In genomic region chr3:4981688-4982494, GRCh38 we compare ENCODE assay signal across 8 cellular contexts. TPM values are rescaled to one million over a fixed set of nuclear protein-coding genes. Genes with fewer than 3 reads are reported as not detected.
DNase-seq lines count a peak whose midpoint lies in the region; ATAC-seq and TF ChIP-seq lines count a peak whose summit lies in the region.

No MANE protein-coding gene starts in this region.

- H3K27ac ChIP-seq in stomach smooth muscle (ENCODE audit: low read length) = peak overlapping the region; percentile 38

- TF ChIP-seq CTCF in BJ (IDR thresholded peaks at IDR 0.05; ENCODE audit: insufficient read depth, low read depth, low read length) (peak; percentile 61), GM10248 (IDR thresholded peaks at IDR 0.05; ENCODE audit: control extremely low read depth, extremely low read depth, low read depth, missing control alignments) (no peak)

- peaks cover 49% of the 10 kb centered on the region for H3K4me1 Mint-ChIP-seq in activated CD8-positive, alpha-beta T cell treated with anti-CD3 and anti-CD28 coated beads, Interleukin-2, amount 10 ng/mL, durations not matched to agents 7 days and 5 days (ENCODE audit: low read depth)

- peaks cover 72% of the 10 kb centered on the region for H3K36me3 Mint-ChIP-seq in activated CD8-positive, alpha-beta T cell treated with anti-CD3 and anti-CD28 coated beads, Interleukin-2, amount 10 ng/mL, durations not matched to agents 7 days and 5 days (ENCODE audit: low read depth)

- no peaks in the 10 kb centered on the region for H3K27me3 Mint-ChIP-seq in activated CD8-positive, alpha-beta T cell treated with anti-CD3 and anti-CD28 coated beads, Interleukin-2, amount 10 ng/mL, durations not matched to agents 7 days and 5 days (ENCODE audit: low read depth)

- DNase-seq in BJ (ENCODE audit: low read depth) (no peak), HS-5 (ENCODE audit: low read depth) (peak; percentile 56), NCI-H510A treated with DMSO at 0.1 percent for 48 hours (lab: John Stamatoyannopoulos, UW) (no peak), GM10248 (ENCODE audit: extremely low spot score) (no peak)
- no peak for DNase-seq in activated CD8-positive, alpha-beta T cell treated with anti-CD3 and anti-CD28 coated beads, Interleukin-2, amount 10 ng/mL, durations not matched to agents 7 days and 5 days

- no peak for ATAC-seq in activated CD8-positive, alpha-beta T cell treated with anti-CD3 and anti-CD28 coated beads, Interleukin-2, amount 10 ng/mL, durations not matched to agents 7 days and 5 days
- no peak for ATAC-seq in GM19397 (IDR thresholded peaks at IDR 0.05; ENCODE audit: unreplicated experiment)

- H3K27me3 ChIP-seq in BJ (ENCODE audit: control insufficient read depth, insufficient read depth, low read length) (no peaks in the 10 kb centered on the region), iPS-15b (ENCODE audit: control insufficient read depth, insufficient read depth, low read length) (peaks cover 51% of the 10 kb centered on the region), stomach smooth muscle (ENCODE audit: control insufficient read depth in 1 of 2, insufficient read depth in 2 of 2, low read length in 2 of 2) (no peaks in the 10 kb centered on the region)

- no peaks in the 10 kb centered on the region for H3K9me3 Mint-ChIP-seq in activated CD8-positive, alpha-beta T cell treated with anti-CD3 and anti-CD28 coated beads, Interleukin-2, amount 10 ng/mL, durations not matched to agents 7 days and 5 days (ENCODE audit: insufficient read depth)

- CTCF ChIA-PET in BJ (lab: Yijun Ruan, JAX) (interaction anchor here (0.7 to 13.6 kb wide), 10 partner anchors 9 to 270 kb away, joined by 3 to 121 read pairs (median 6); no protein-coding TSS in a partner anchor), GM10248 (lab: Yijun Ruan, JAX) (interaction anchor here (0.7 to 7.2 kb wide), 23 partner anchors 12 to 275 kb away, joined by 3 to 52 read pairs (median 4); no protein-coding TSS in a partner anchor)
- CTCF ChIA-PET in activated CD8-positive, alpha-beta T cell treated with anti-CD3 and anti-CD28 coated beads, Interleukin-2, amount 10 ng/mL, durations not matched to agents 7 days and 5 days (lab: Charles Lee) = interaction anchor here (0.7 to 13.2 kb wide), 18 partner anchors 16 to 268 kb away, joined by 3 to 272 read pairs (median 14); no protein-coding TSS in a partner anchor

- H3K9me3 ChIP-seq in iPS-15b (ENCODE audit: control insufficient read depth, insufficient read depth, low read length) (no peaks in the 10 kb centered on the region), stomach smooth muscle (ENCODE audit: control insufficient read depth in 2 of 2, low read length in 2 of 2) (no peaks in the 10 kb centered on the region)

- POLR2A ChIA-PET in BJ (lab: Charles Lee) (interaction anchor here (0.7 kb wide), 1 partner anchor 35 kb away, joined by 6 read pairs; no protein-coding TSS in a partner anchor), GM10248 (lab: Yijun Ruan, JAX) (interaction anchor here (0.6 to 1.5 kb wide), 3 partner anchors 30 to 178 kb away, joined by 4 to 9 read pairs (median 6); no protein-coding TSS in a partner anchor)
- POLR2A ChIA-PET in activated CD8-positive, alpha-beta T cell treated with anti-CD3 and anti-CD28 coated beads, Interleukin-2, amount 10 ng/mL, durations not matched to agents 7 days and 5 days (lab: Charles Lee) = interaction anchor here (0.7 to 13.1 kb wide), 12 partner anchors 13 to 270 kb away, joined by 3 to 737 read pairs (median 8); no protein-coding TSS in a partner anchor

- H3K4me3 Mint-ChIP-seq in activated CD8-positive, alpha-beta T cell treated with anti-CD3 and anti-CD28 coated beads, Interleukin-2, amount 10 ng/mL, durations not matched to agents 7 days and 5 days = peak overlapping the region; percentile 91

- H3K9ac ChIP-seq in iPS-15b (ENCODE audit: low read depth, low read length) = no peak overlapping the region
- H3K9ac ChIP-seq in stomach smooth muscle (ENCODE audit: low read length in 2 of 2) = peak overlapping the region; percentile 6 to 92

- peaks cover 11% of the 10 kb centered on the region for H3K4me1 ChIP-seq in iPS-15b (ENCODE audit: control insufficient read depth, insufficient read depth, low read length)
- peaks cover 54% of the 10 kb centered on the region for H3K4me1 ChIP-seq in stomach smooth muscle (ENCODE audit: control insufficient read depth, insufficient read depth, low read length)

- peaks cover 8% of the 10 kb centered on the region for H3K36me3 ChIP-seq in BJ (ENCODE audit: control insufficient read depth, insufficient read depth, low read length)
- H3K36me3 ChIP-seq in iPS-15b (ENCODE audit: control insufficient read depth, insufficient read depth, low read length) = peaks cover 6% of the 10 kb centered on the region
- H3K36me3 ChIP-seq in stomach smooth muscle (ENCODE audit: control insufficient read depth in 2 of 2, insufficient read depth in 2 of 2, low read length in 2 of 2) = peaks cover 17 to 28% of the 10 kb centered on the region in 2 donors

- H3K4me3 ChIP-seq in BJ (ENCODE audit: low read depth, low read length) (peak overlapping the region; percentile 72), iPS-15b (ENCODE audit: low read depth, low read length) (peak overlapping the region; percentile 13), stomach smooth muscle (ENCODE audit: low read length in 2 of 2) (peak overlapping the region; percentile 93 to 98)

- H3K27ac Mint-ChIP-seq in activated CD8-positive, alpha-beta T cell treated with anti-CD3 and anti-CD28 coated beads, Interleukin-2, amount 10 ng/mL, durations not matched to agents 7 days and 5 days = peak overlapping the region; percentile 88

RNA-seq across cellular contexts. Expression of gene BHLHE40, which starts 2.7 kb away (rescaled TPM):
- 15.0 and 18.8 TPM in 2 replicates for polyA plus RNA-seq in BJ (2011; rRNA removed)
- polyA minus RNA-seq in BJ (2011; rRNA and poly(A)+ RNA removed) = 26.1 and 27.5 TPM in 2 replicates
- total RNA-seq in activated CD8-positive, alpha-beta T cell treated with anti-CD3 and anti-CD28 coated beads, Interleukin-2, amount 10 ng/mL, durations not matched to agents 7 days and 5 days = 100 to 1,000 TPM; 209 to 219 TPM

Comparison
In these comparisons a context has a peak if more than half of its experiments do, and no peak if none do; other contexts are left out.
1. H3K4me3 ChIP-seq: peak in every context shown above with its lines; median percentile 96 in stomach smooth muscle; 72 in BJ; 13 in iPS-15b.